In genomic region chr13:105918842-105919741, GRCh38 we compare ENCODE assay signal across 9 cellular contexts.
DNase-seq lines count a peak whose midpoint lies in the region; ATAC-seq and TF ChIP-seq lines count a peak whose summit lies in the region.
"Had no signal": no experiment of that assay in that cellular context is flagged by ENCODE, and none has a peak within 500 bp of the region (broad histone marks: within the 10 kb centered on the region; RNA-seq: fewer than 3 reads in every experiment).

No MANE protein-coding gene starts in this region.

- no peak overlapping the region for H3K27ac ChIP-seq in CD8-positive, alpha-beta memory T cell (ENCODE audit: low read depth, low read length)
- H3K27ac ChIP-seq: BLaER1 had no signal

- H3K27me3 ChIP-seq in CD8-positive, alpha-beta memory T cell (ENCODE audit: insufficient read depth, low read length, poor library complexity, severe bottlenecking), result no peaks in the 10 kb centered on the region
- H3K27me3 ChIP-seq: BLaER1 had no signal

- TF ChIP-seq CTCF in WTC11 (IDR thresholded peaks at IDR 0.05), result no peak

- H3K4me1 ChIP-seq in CD8-positive, alpha-beta memory T cell (ENCODE audit: insufficient read depth, low read length), result no peaks in the 10 kb centered on the region

- POLR2A ChIA-PET in WTC11 (lab: Charles Lee), result no interaction called here
- POLR2A ChIA-PET in CD8-positive, alpha-beta memory T cell (lab: Charles Lee), result no interaction called here

- H3K27me3 Mint-ChIP-seq in WTC11 (ENCODE audit: low read depth), result no peaks in the 10 kb centered on the region; the same call in 1 of the 2 replicates
- H3K27me3 Mint-ChIP-seq in CD8-positive, alpha-beta memory T cell, result no peaks in the 10 kb centered on the region

- H3K9me3 ChIP-seq in CD8-positive, alpha-beta memory T cell (ENCODE audit: low read length), result no peaks in the 10 kb centered on the region
- H3K9me3 ChIP-seq: BLaER1 had no signal

- H3K36me3 ChIP-seq in CD8-positive, alpha-beta memory T cell (ENCODE audit: insufficient read depth, low read length), result no peaks in the 10 kb centered on the region
- H3K36me3 ChIP-seq: BLaER1 had no signal

- no peak overlapping the region for H3K4me3 ChIP-seq in CD8-positive, alpha-beta memory T cell (ENCODE audit: low read length)
- H3K4me3 ChIP-seq: BLaER1 had no signal

- peaks cover 23% of the 10 kb centered on the region for H3K4me1 Mint-ChIP-seq in WTC11
- no peaks in the 10 kb centered on the region for H3K4me1 Mint-ChIP-seq in CD8-positive, alpha-beta memory T cell

- CTCF ChIA-PET in WTC11 (lab: Charles Lee), result interaction anchor here (0.6 kb wide), 1 partner anchor 701 kb away, joined by 3 read pairs; no protein-coding TSS in a partner anchor
- CTCF ChIA-PET in CD8-positive, alpha-beta memory T cell (lab: Charles Lee), result no interaction called here

- peak overlapping the region; percentile 42 for H3K27ac Mint-ChIP-seq in WTC11
- no peak overlapping the region for H3K27ac Mint-ChIP-seq in CD8-positive, alpha-beta memory T cell

- DNase-seq in 8988T, result peak; percentile 10
- DNase-seq in HT-29 (ENCODE audit: low spot score), result peak; percentile 97
- no peak for DNase-seq in WTC11 (ENCODE audit: low spot score)
- peak; percentile 27 for DNase-seq in iPS-NIHi11 (ENCODE audit: low spot score)
- no peak for DNase-seq in stimulated activated CD4-positive, alpha-beta T cell treated with anti-CD3 and anti-CD28 coated beads, Interleukin-4, amount 100 ng/mL, for 4 hours
- no peak for DNase-seq in left lobe of liver (ENCODE audit: low spot score)
- no peak for DNase-seq in stimulated activated CD4-positive, alpha-beta T cell treated with anti-CD3 and anti-CD28 coated beads, Interleukin-2, amount 100 ng/mL, for 48 hours
- DNase-seq in CD8-positive, alpha-beta memory T cell, result no peak

- ATAC-seq in WTC11 (peak; percentile 85), left lobe of liver (no peak)

- no peak overlapping the region for H3K4me3 Mint-ChIP-seq in WTC11
- H3K4me3 Mint-ChIP-seq in CD8-positive, alpha-beta memory T cell, result no peak overlapping the region

- 0 out of 2 replicates have a peak, but pooled peaks cover 4% of the 10 kb centered on the region for H3K36me3 Mint-ChIP-seq in WTC11
- H3K36me3 Mint-ChIP-seq in CD8-positive, alpha-beta memory T cell, result no peaks in the 10 kb centered on the region

- H3K9me3 Mint-ChIP-seq in WTC11, result peaks cover 14% of the 10 kb centered on the region
- peaks cover 0 to 8% (median 0%) of the 10 kb centered on the region in 5 donors for H3K9me3 Mint-ChIP-seq in CD8-positive, alpha-beta memory T cell

TF ChIP-seq in WTC11, 78 proteins besides CTCF, POLR2A, EP300 and RAD21 (continues in another document):
- no peak for TF ChIP-seq TEAD4 (CRISPR knock-in tag; IDR thresholded peaks at IDR 0.05)
- TF ChIP-seq AFF4 (CRISPR knock-in tag; IDR thresholded peaks at IDR 0.05; ENCODE audit: borderline replicate concordance), result no peak
- no peak for TF ChIP-seq ATF3 (CRISPR knock-in tag; conservative IDR thresholded peaks at IDR 0.05)
- TF ChIP-seq RELA (CRISPR knock-in tag; IDR thresholded peaks at IDR 0.05; ENCODE audit: borderline replicate concordance), result no peak
- TF ChIP-seq JUN (CRISPR knock-in tag; IDR thresholded peaks at IDR 0.05), result no peak
- TF ChIP-seq, protein P1, sequence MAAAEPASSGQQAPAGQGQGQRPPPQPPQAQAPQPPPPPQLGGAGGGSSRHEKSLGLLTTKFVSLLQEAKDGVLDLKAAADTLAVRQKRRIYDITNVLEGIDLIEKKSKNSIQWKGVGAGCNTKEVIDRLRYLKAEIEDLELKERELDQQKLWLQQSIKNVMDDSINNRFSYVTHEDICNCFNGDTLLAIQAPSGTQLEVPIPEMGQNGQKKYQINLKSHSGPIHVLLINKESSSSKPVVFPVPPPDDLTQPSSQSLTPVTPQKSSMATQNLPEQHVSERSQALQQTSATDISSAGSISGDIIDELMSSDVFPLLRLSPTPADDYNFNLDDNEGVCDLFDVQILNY (CRISPR knock-in tag; IDR thresholded peaks at IDR 0.05), result no peak
- no peak for TF ChIP-seq CREM (CRISPR knock-in tag; IDR thresholded peaks at IDR 0.05)
- TF ChIP-seq SMAD4 (CRISPR knock-in tag; IDR thresholded peaks at IDR 0.05), result no peak
- TF ChIP-seq, protein P2, sequence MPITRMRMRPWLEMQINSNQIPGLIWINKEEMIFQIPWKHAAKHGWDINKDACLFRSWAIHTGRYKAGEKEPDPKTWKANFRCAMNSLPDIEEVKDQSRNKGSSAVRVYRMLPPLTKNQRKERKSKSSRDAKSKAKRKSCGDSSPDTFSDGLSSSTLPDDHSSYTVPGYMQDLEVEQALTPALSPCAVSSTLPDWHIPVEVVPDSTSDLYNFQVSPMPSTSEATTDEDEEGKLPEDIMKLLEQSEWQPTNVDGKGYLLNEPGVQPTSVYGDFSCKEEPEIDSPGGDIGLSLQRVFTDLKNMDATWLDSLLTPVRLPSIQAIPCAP (CRISPR knock-in tag; IDR thresholded peaks at IDR 0.05), result no peak
- TF ChIP-seq GABPB1 (CRISPR knock-in tag; IDR thresholded peaks at IDR 0.05), result no peak
- TF ChIP-seq, protein P3, sequence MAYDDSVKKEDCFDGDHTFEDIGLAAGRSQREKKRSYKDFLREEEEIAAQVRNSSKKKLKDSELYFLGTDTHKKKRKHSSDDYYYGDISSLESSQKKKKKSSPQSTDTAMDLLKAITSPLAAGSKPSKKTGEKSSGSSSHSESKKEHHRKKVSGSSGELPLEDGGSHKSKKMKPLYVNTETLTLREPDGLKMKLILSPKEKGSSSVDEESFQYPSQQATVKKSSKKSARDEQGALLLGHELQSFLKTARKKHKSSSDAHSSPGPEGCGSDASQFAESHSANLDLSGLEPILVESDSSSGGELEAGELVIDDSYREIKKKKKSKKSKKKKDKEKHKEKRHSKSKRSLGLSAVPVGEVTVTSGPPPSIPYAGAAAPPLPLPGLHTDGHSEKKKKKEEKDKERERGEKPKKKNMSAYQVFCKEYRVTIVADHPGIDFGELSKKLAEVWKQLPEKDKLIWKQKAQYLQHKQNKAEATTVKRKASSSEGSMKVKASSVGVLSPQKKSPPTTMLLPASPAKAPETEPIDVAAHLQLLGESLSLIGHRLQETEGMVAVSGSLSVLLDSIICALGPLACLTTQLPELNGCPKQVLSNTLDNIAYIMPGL (CRISPR knock-in tag; IDR thresholded peaks at IDR 0.05), result no peak
- no peak for TF ChIP-seq USF1 (CRISPR knock-in tag; IDR thresholded peaks at IDR 0.05)
- TF ChIP-seq ERG (CRISPR knock-in tag; IDR thresholded peaks at IDR 0.05), result no peak
- no peak for TF ChIP-seq GRHL2 (CRISPR knock-in tag; IDR thresholded peaks at IDR 0.05; ENCODE audit: insufficient replicate concordance, severe bottlenecking)
- no peak for TF ChIP-seq NR2C2 (CRISPR knock-in tag; IDR thresholded peaks at IDR 0.05)

Comparison
In these comparisons a context has a peak if more than half of its experiments do, and no peak if none do; other contexts are left out.
1. DNase-seq: peak in 8988T (single experiment), HT-29 (single experiment) and iPS-NIHi11 (single experiment); none in WTC11 (single experiment), stimulated activated CD4-positive, alpha-beta T cell treated with anti-CD3 and anti-CD28 coated beads, Interleukin-4, amount 100 ng/mL, for 4 hours (0 of 2), left lobe of liver (single experiment), stimulated activated CD4-positive, alpha-beta T cell treated with anti-CD3 and anti-CD28 coated beads, Interleukin-2, amount 100 ng/mL, for 48 hours (0 of 2) and CD8-positive, alpha-beta memory T cell (0 of 5).